Comparison of ENCODE assay signal across 19 cellular contexts in genomic region chr10:4256971-4257370, GRCh38.
DNase-seq lines count a peak whose midpoint lies in the region; ATAC-seq and TF ChIP-seq lines count a peak whose summit lies in the region.
"Had no signal": no experiment of that assay in that cellular context is flagged by ENCODE, and none has a peak within 500 bp of the region (broad histone marks: within the 10 kb centered on the region; RNA-seq: fewer than 3 reads in every experiment).

No MANE protein-coding gene starts in this region.

- CTCF ChIA-PET in Panc1 (lab: Charles Lee), result no interaction called here

- in situ Hi-C loops in Panc1 (cut with HindIII; ENCODE audit: low pct_unique_long_range_greater_than_20kb, low sequenced_read_pairs), result no loop called here

- H3K27ac ChIP-seq in Panc1 (ENCODE audit: low read length) (peak overlapping the region; percentile 29; the same call in 1 of the 2 replicates), mesendoderm (ENCODE audit: low read depth, low read length) (no peak overlapping the region)
- H3K27ac ChIP-seq: BLaER1 had no signal

- TF ChIP-seq CTCF in Panc1 (IDR thresholded peaks at IDR 0.05), result no peak

- BruUV-seq in Panc1 (replicated peaks; lab: Mats Ljungman, UMichigan), result no TSS peak

- no peak overlapping the region for H3K18ac ChIP-seq in mesendoderm (ENCODE audit: low read length)

- H3K9me3 ChIP-seq in Panc1 (ENCODE audit: control insufficient read depth, insufficient read depth, low read depth, low read length), result peaks cover 8% of the 10 kb centered on the region; the same call in 1 of the 2 replicates
- H3K9me3 ChIP-seq: BE2C, BLaER1, Caco-2 had no signal

- no peak overlapping the region for H2BK5ac ChIP-seq in mesendoderm (ENCODE audit: low read length)

- H3K4me2 ChIP-seq in mesendoderm (ENCODE audit: low read length), result no peak overlapping the region
- H3K4me2 ChIP-seq: BLaER1 had no signal

- no peak overlapping the region for H3K23ac ChIP-seq in mesendoderm (ENCODE audit: low read length)

- no peak overlapping the region for H4K5ac ChIP-seq in mesendoderm (ENCODE audit: low read length)

- H2BK120ac ChIP-seq in mesendoderm (ENCODE audit: low read depth, low read length), result no peak overlapping the region

- no peak overlapping the region for H3K4me3 ChIP-seq in Panc1 (ENCODE audit: low read depth in 2 of 2, low read length in 2 of 2)
- H3K4me3 ChIP-seq in mesendoderm (ENCODE audit: low read length), result no peak overlapping the region
- H3K4me3 ChIP-seq: BLaER1 had no signal

- POLR2A ChIA-PET in Panc1 (lab: Charles Lee), result no interaction called here

- H3K56ac ChIP-seq in mesendoderm (ENCODE audit: low read length), result no peak overlapping the region

- H3K27me3 ChIP-seq in Panc1 (ENCODE audit: control insufficient read depth, insufficient read depth, low read length) (no peaks in the 10 kb centered on the region), mesendoderm (ENCODE audit: insufficient read depth, low read length, poor library complexity) (no peaks in the 10 kb centered on the region)
- H3K27me3 ChIP-seq: BE2C, BLaER1 had no signal

- ATAC-seq in Panc1, result no peak
- ATAC-seq in HG02973 (IDR thresholded peaks at IDR 0.05; ENCODE audit: unreplicated experiment), result no peak
- ATAC-seq in GM21367 (IDR thresholded peaks at IDR 0.05; ENCODE audit: unreplicated experiment), result no peak

- H3K79me1 ChIP-seq in mesendoderm (ENCODE audit: low read length), result no peaks in the 10 kb centered on the region

- H3K4me1 ChIP-seq in Panc1 (ENCODE audit: control insufficient read depth, insufficient read depth, low read length) (no peaks in the 10 kb centered on the region), mesendoderm (ENCODE audit: control insufficient read depth, low read depth, low read length) (no peaks in the 10 kb centered on the region)
- H3K4me1 ChIP-seq: BE2C, BLaER1, Caco-2 had no signal

- H3K36me3 ChIP-seq in Panc1 (ENCODE audit: control insufficient read depth, insufficient read depth, low read length) (no peaks in the 10 kb centered on the region), mesendoderm (ENCODE audit: control insufficient read depth, insufficient read depth, low read length) (no peaks in the 10 kb centered on the region)
- H3K36me3 ChIP-seq: BE2C, BLaER1 had no signal

- no peak overlapping the region for H4K8ac ChIP-seq in mesendoderm (ENCODE audit: low read depth, low read length)

- no CpG with 5 or more reads among the region's 2 CpGs for WGBS in mesendoderm (ENCODE audit: extremely low coverage, insufficient coverage, low lambda C conversion rate)

- DNase-seq in COLO829 (ENCODE audit: low spot score) (peak; percentile 45), Panc1 (ENCODE audit: low read depth, low spot score) (no peak), epidermal melanocyte (ENCODE audit: insufficient read length, low spot score) (peak; percentile 37), foreskin melanocyte (peak; percentile 96), mesendoderm (no peak)
- DNase-seq: 8988T; ACHN; BE2C; C1 segment of cervical spinal cord; Caco-2; Calu3; CD4-positive, alpha-beta memory T cell; CD4-positive, CD25-positive, alpha-beta regulatory T cell; CD8-positive, alpha-beta memory T cell; DMS79 treated with DMSO at 0.1 percent for 48 hours; GF-D8 had no signal

- no peaks in the 10 kb centered on the region for H3K79me2 ChIP-seq in mesendoderm (ENCODE audit: control insufficient read depth, insufficient read depth, low read length)

- no peak overlapping the region for H3K4ac ChIP-seq in mesendoderm (ENCODE audit: low read depth, low read length)

- no peak overlapping the region for H3K9ac ChIP-seq in mesendoderm (ENCODE audit: low read length)
- H3K9ac ChIP-seq: BLaER1 had no signal

- intact Hi-C loops in Panc1 (cut with micrococcal nuclease; ENCODE audit: unreplicated experiment), result no loop called here

- H2AK5ac ChIP-seq in mesendoderm (ENCODE audit: low read length), result no peak overlapping the region

- H2BK15ac ChIP-seq in mesendoderm (replicated peaks; ENCODE audit: low read depth), result no peak overlapping the region

Comparison
In these comparisons a context has a peak if more than half of its experiments do, and no peak if none do; other contexts are left out.
1. DNase-seq: peak in COLO829 (single experiment), epidermal melanocyte (single experiment) and foreskin melanocyte (single experiment); none in Panc1 (single experiment) and mesendoderm (single experiment).